In the genomic region with DNA sequence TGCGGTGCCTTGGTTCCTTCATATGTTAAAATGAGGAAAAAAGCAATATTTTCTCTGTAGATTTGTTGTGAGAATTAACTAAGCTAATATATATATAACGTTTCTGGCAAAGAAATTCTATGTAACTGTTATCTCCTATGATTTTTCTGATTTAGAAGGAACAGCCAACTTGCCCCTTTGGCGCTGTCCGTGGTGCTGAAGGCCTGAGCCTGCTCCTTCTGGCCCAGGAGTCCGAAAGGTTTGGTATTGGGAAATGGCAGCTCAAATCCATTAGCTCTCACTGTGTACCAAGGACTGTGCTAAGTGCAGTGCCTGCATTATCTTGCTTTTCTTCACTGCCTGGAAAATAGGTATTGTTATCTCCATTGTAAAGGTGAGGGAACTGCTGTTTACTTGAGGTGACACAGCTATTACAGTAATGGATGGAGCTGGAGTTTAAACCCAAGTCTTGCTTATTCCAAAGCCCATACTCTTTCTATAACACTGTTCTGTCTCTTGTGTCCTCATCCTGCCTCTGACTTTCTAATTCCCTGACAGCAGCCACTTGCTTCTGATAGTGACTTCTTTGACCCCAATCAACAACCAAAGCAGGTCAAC, we compare ENCODE assay signal across 1 cellular context.
TF ChIP-seq lines count a peak whose summit lies in the region.

No MANE protein-coding gene starts in this region.

TF ChIP-seq in WTC11, 78 proteins besides CTCF, POLR2A, EP300 and RAD21 (continued from another document):
- TF ChIP-seq, protein P1, sequence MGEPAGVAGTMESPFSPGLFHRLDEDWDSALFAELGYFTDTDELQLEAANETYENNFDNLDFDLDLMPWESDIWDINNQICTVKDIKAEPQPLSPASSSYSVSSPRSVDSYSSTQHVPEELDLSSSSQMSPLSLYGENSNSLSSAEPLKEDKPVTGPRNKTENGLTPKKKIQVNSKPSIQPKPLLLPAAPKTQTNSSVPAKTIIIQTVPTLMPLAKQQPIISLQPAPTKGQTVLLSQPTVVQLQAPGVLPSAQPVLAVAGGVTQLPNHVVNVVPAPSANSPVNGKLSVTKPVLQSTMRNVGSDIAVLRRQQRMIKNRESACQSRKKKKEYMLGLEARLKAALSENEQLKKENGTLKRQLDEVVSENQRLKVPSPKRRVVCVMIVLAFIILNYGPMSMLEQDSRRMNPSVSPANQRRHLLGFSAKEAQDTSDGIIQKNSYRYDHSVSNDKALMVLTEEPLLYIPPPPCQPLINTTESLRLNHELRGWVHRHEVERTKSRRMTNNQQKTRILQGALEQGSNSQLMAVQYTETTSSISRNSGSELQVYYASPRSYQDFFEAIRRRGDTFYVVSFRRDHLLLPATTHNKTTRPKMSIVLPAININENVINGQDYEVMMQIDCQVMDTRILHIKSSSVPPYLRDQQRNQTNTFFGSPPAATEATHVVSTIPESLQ (CRISPR knock-in tag; IDR thresholded peaks at IDR 0.05) = no peak
- TF ChIP-seq NFATC4 (CRISPR knock-in tag; IDR thresholded peaks at IDR 0.05) = no peak
